Comparison of ENCODE assay signal across 13 cellular contexts in genomic region chr5:171428849-171429542, GRCh38.
"Had no signal": no experiment of that assay in that cellular context is flagged by ENCODE, and none has a peak within 500 bp of the region (broad histone marks: within the 10 kb centered on the region; RNA-seq: fewer than 3 reads in every experiment).

No MANE protein-coding gene starts in this region.

- H3K4me1 ChIP-seq: vagina had no signal

- H3K4me3 ChIP-seq: vagina had no signal

- DNase-seq: activated CD4-positive, alpha-beta T cell treated with anti-CD3 and anti-CD28 coated beads for 48 hours; activated gamma-delta T cell; activated T-cell treated with anti-CD3 and anti-CD28 coated beads for 4 hours; anterior cingulate cortex; foreskin melanocyte; kidney glomerular epithelial cell; midbrain; occipital lobe; stimulated activated CD4-positive, alpha-beta T cell treated with anti-CD3 and anti-CD28 coated beads, Interleukin-4, amount 100 ng/mL, for 1 hour; stimulated activated CD8-positive, alpha-beta memory T cell treated with anti-CD3 and anti-CD28 coated beads, Interleukin-4, amount 100 ng/mL, for 48 hours; T-helper 17 cell had no signal

- H3K9me3 ChIP-seq: vagina had no signal

- H3K27ac ChIP-seq: vagina had no signal

- H3K36me3 ChIP-seq: vagina had no signal

- H3K27me3 ChIP-seq: vagina had no signal

- ATAC-seq: T-helper 17 cell, WTC11 had no signal
